Comparison of ENCODE assay signal across 8 cellular contexts in the genomic region with DNA sequence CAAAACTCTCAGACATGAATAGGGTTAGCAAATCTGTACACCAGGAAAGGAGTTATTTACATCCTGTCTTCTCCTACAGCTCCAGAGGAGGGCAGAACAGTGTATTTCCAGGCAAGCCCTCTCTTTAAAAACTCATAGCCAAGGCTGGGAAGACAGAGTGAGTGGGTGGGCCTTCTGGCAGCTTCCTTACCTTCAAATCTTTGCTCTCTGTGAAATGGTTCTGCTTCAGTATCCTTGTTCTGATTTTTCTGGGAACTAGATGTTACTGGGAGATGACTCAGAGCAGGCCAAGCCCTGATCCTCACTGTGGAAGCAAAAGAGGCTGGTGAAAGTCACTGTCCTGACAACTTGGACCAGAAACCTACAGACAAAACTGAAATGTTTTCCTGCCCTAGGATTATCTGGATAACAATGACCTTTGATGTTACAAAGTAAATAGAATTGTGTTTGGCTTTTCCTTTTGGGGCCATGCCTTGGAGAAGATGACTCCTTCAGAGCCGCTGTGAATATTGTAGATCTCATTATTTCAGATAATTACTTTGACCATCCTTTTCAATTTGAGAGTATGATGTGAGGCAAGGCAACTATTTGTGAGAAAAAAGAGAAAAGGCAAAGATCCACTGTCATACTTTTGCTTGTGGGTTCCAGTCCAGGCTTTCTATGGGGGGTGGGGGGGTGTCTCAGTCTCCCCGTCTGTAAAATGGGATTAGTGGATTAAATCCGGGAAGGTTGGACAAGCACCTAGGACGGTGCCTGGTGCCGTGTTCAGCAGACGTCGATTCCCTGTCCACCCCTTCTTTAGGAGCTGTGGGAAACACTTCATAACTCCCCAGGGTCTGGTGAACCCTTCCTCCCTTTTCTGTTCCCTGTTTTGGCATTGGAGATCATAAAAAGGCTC. TPM values are rescaled to one million over a fixed set of nuclear protein-coding genes. Genes with fewer than 3 reads are reported as not detected.
A peak's percentile ranks its signal among the peaks of the same experiment; 100 is the strongest.
DNase-seq lines count a peak whose midpoint lies in the region; ATAC-seq and TF ChIP-seq lines count a peak whose summit lies in the region.

No MANE protein-coding gene starts in this region.

- H3K9ac ChIP-seq in iPS-15b (ENCODE audit: low read depth, low read length), result no peak overlapping the region

- in situ Hi-C loops in gastrocnemius medialis (cut with MboI; ENCODE audit: low sequenced_read_pairs in 4 of 4), result no loop called here

- no peak overlapping the region for H3K27ac ChIP-seq in CD4-positive, alpha-beta T cell (ENCODE audit: low read depth, low read length)
- H3K27ac ChIP-seq in adrenal gland (peak overlapping the region; percentile 23 to 91 (median 75)), gastrocnemius medialis (peak overlapping the region; percentile 30 to 52 (median 42))

- TF ChIP-seq POLR2A in adrenal gland (IDR thresholded peaks at IDR 0.05), result no peak
- TF ChIP-seq POLR2A in gastrocnemius medialis (IDR thresholded peaks at IDR 0.05), result no peak

- no peaks in the 10 kb centered on the region for H3K36me3 Mint-ChIP-seq in CD4-positive, alpha-beta T cell (ENCODE audit: low read depth)

- no peak for TF ChIP-seq CTCF in CD4-positive, alpha-beta T cell (IDR thresholded peaks at IDR 0.05)
- TF ChIP-seq CTCF in adrenal gland (IDR thresholded peaks at IDR 0.05) (peak in 5 of 6 experiments; percentile 35 to 48 (median 39)), gastrocnemius medialis (IDR thresholded peaks at IDR 0.05 in 4 of 5, conservative IDR thresholded peaks at IDR 0.05 in 1 of 5) (peak in 2 of 5 experiments; percentile 20 to 31)

- 75 to 77% (median 76%) methylated on average over 7 of the region's 7 CpGs for WGBS in adrenal gland, 4 donors

- H3K27ac Mint-ChIP-seq in CD4-positive, alpha-beta T cell, result peak overlapping the region; percentile 10

- H3K9me3 Mint-ChIP-seq in CD4-positive, alpha-beta T cell, result no peaks in the 10 kb centered on the region

- no peaks in the 10 kb centered on the region for H3K27me3 ChIP-seq in CD4-positive, alpha-beta T cell (ENCODE audit: control insufficient read depth, insufficient read depth, low read length)
- H3K27me3 ChIP-seq in adrenal gland (no peaks in the 10 kb centered on the region), iPS-15b (ENCODE audit: control insufficient read depth, insufficient read depth, low read length) (peaks cover 2% of the 10 kb centered on the region), gastrocnemius medialis (peaks cover 0 to 4% (median 0%) of the 10 kb centered on the region in 3 donors)

- CTCF ChIA-PET in CD4-positive, alpha-beta T cell (lab: Charles Lee), result interaction anchor here (1.1 kb wide), 1 partner anchor 24 kb away, joined by 3 read pairs; no protein-coding TSS in a partner anchor

- peaks cover 15% of the 10 kb centered on the region for H3K27me3 Mint-ChIP-seq in CD4-positive, alpha-beta T cell

- H3K4me1 Mint-ChIP-seq in CD4-positive, alpha-beta T cell (ENCODE audit: low read depth), result peaks cover 23% of the 10 kb centered on the region

- DNase-seq in CD4-positive, alpha-beta T cell, result no peak
- DNase-seq in HuH-7 (ENCODE audit: low spot score) (peak; percentile 67), adrenal gland (peak in 6 of 7 donors; percentile 45 to 62 (median 59)), gastrocnemius medialis (no peak), AML-193 (lab: John Stamatoyannopoulos, UW) (no peak)

- H3K36me3 ChIP-seq in adrenal gland (replicated peaks in 1 of 2) (no peaks in the 10 kb centered on the region), iPS-15b (ENCODE audit: control insufficient read depth, insufficient read depth, low read length) (no peaks in the 10 kb centered on the region), gastrocnemius medialis (no peaks in the 10 kb centered on the region)

- peak overlapping the region; percentile 89 for H3K4me3 Mint-ChIP-seq in CD4-positive, alpha-beta T cell

- H3K4me3 ChIP-seq in adrenal gland (peak overlapping the region in 2 of 4 donors; percentile 59 to 73), iPS-15b (ENCODE audit: low read depth, low read length) (peak overlapping the region; percentile 69), gastrocnemius medialis (peak overlapping the region; percentile 66 to 70 (median 69))

- ATAC-seq in CD4-positive, alpha-beta T cell (ENCODE audit: poor library complexity), result no peak
- peak in 1 of 2 donors; percentile 37 for ATAC-seq in gastrocnemius medialis
- ATAC-seq in GM19467 (IDR thresholded peaks at IDR 0.05; ENCODE audit: unreplicated experiment), result no peak
- ATAC-seq in GM21515 (IDR thresholded peaks at IDR 0.05; ENCODE audit: unreplicated experiment), result no peak

- POLR2A ChIA-PET in CD4-positive, alpha-beta T cell (lab: Charles Lee), result interaction anchor here (1.0 to 1.7 kb wide), 4 partner anchors 13 to 33 kb away, joined by 3 to 7 read pairs (median 4); no protein-coding TSS in a partner anchor

- intact Hi-C loops in CD4-positive, alpha-beta T cell (cut with DNase I, micrococcal nuclease), result no loop called here
- intact Hi-C loops in adrenal gland (cut with DNase I), result no loop called here
- intact Hi-C loops in gastrocnemius medialis (cut with DNase I; ENCODE audit: low total_unique reads), result no loop called here

- H3K4me1 ChIP-seq in adrenal gland (replicated peaks in 1 of 2) (peaks cover 9 to 25% of the 10 kb centered on the region in 2 donors), iPS-15b (ENCODE audit: control insufficient read depth, insufficient read depth, low read length) (peaks cover 11% of the 10 kb centered on the region), gastrocnemius medialis (peaks cover 12 to 13% of the 10 kb centered on the region in 2 donors)

- H3K9me3 ChIP-seq in CD4-positive, alpha-beta T cell (ENCODE audit: control insufficient read depth, low read length), result no peaks in the 10 kb centered on the region
- H3K9me3 ChIP-seq in adrenal gland (replicated peaks in 1 of 3), result no peaks in the 10 kb centered on the region
- no peaks in the 10 kb centered on the region for H3K9me3 ChIP-seq in iPS-15b (ENCODE audit: control insufficient read depth, insufficient read depth, low read length)
- no peaks in the 10 kb centered on the region for H3K9me3 ChIP-seq in gastrocnemius medialis

RNA-seq across cellular contexts. Expression of a gene that starts 0.6 kb away (rescaled TPM):
- total RNA-seq in CD4-positive, alpha-beta T cell, result under 1 TPM; 0.53 to 0.71 TPM
- 100 to 1,000 TPM in 7 of 8 donors, 10 to 100 TPM in 1; 83.1 to 554 (median 207) TPM for total RNA-seq in adrenal gland
- polyA plus RNA-seq in adrenal gland, result 100 to 1,000 TPM in 2 of 3 donors, 10 to 100 TPM in 1; 30.6 to 746 (median 180) TPM
- 1 to 10 TPM; 1.5 to 6.4 (median 4.7) TPM for total RNA-seq in gastrocnemius medialis

RNA-seq across cellular contexts. Expression of a gene that starts 19.2 kb away (rescaled TPM):
- 10 to 100 TPM; 40.5 to 44.1 TPM for total RNA-seq in CD4-positive, alpha-beta T cell
- total RNA-seq in adrenal gland (100 to 1,000 TPM in 1 of 8 donors, 10 to 100 TPM in 7; 31.7 to 136 (median 56.8) TPM), gastrocnemius medialis (10 to 100 TPM; 11.0 to 34.4 (median 14.9) TPM)
- polyA plus RNA-seq in adrenal gland, result 10 to 100 TPM; 10.9 to 69.1 (median 15.3) TPM

Comparison
In these comparisons a context has a peak if more than half of its experiments do, and no peak if none do; other contexts are left out.
1. DNase-seq: peak in HuH-7 (single experiment) and adrenal gland (6 of 7); none in CD4-positive, alpha-beta T cell (0 of 10), gastrocnemius medialis (0 of 2) and AML-193 (0 of 2).
2. RNA of a gene that starts 0.6 kb away (total RNA-seq): 83.1 to 554 TPM in adrenal gland; 1.5 to 6.4 TPM in gastrocnemius medialis and 0.53 to 0.71 TPM in CD4-positive, alpha-beta T cell; every median in the first group is over 10 times any median in the second.